7 cellular contexts compared by ENCODE assay signal in genomic region chr19:31667106-31667505, GRCh38.
"Had no signal": no experiment of that assay in that cellular context is flagged by ENCODE, and none has a peak within 500 bp of the region (broad histone marks: within the 10 kb centered on the region; RNA-seq: fewer than 3 reads in every experiment).

No MANE protein-coding gene starts in this region.

- ATAC-seq: K562 had no signal

- H3K4me3 Mint-ChIP-seq: H9 had no signal

- H3K27ac ChIP-seq: GM23248, HL-60 had no signal

- H3K9me3 Mint-ChIP-seq: H9 had no signal

- H2AFZ ChIP-seq: GM23248 had no signal

- H3K9ac ChIP-seq: GM23248 had no signal

- H3K4me3 ChIP-seq: GM23248, K562 had no signal

- DNase-seq: GM23248, GOT3, H9, HCEC 1CT, IMR-90 had no signal
